ENCODE assay signal across 20 cellular contexts in the genomic region with DNA sequence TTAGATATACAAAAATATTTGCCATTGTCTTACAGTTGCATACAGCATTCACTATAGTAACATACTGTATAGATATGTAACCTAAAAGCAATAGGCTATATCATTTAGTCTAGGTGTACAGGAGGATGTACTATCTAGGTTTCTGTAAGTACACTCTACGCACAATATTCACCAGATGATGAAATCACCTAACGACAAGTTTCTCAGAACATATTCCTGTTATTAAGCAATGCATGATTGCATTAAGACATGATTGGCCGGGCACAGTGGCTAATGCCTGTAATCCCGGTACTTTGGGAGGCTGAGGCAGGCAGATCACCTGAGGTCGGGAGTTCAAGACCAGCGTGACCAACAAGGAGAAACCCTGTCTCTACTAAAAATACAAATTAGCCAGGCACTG.
"Had no signal": no experiment of that assay in that cellular context is flagged by ENCODE, and none has a peak within 500 bp of the region (broad histone marks: within the 10 kb centered on the region; RNA-seq: fewer than 3 reads in every experiment).

No MANE protein-coding gene starts in this region.

- H3K4me3 ChIP-seq: esophagus muscularis mucosa, gastroesophageal sphincter, lung, neural progenitor cell, pancreas, smooth muscle cell had no signal

- H3K36me3 ChIP-seq: esophagus muscularis mucosa, gastroesophageal sphincter, neural progenitor cell, pancreas had no signal

- H2AFZ ChIP-seq: neural progenitor cell had no signal

- ATAC-seq: gastroesophageal sphincter; left ventricle myocardium superior; natural killer cell treated with Interleukin-12 subunit alpha and Interleukin-12 subunit beta and Interleukin-15 and Interleukin-18, amount 100 ng/mL, for 72 hours; pancreas; right cardiac atrium had no signal

- DNase-seq: effector memory CD4-positive, alpha-beta T cell; glutamatergic neuron; left ventricle myocardium superior; mesenchymal stem cell; midbrain; nucleus accumbens; pancreas; right cardiac atrium; stimulated activated CD4-positive, alpha-beta T cell treated with anti-CD3 and anti-CD28 coated beads, Interleukin-2, amount 100 ng/mL, for 48 hours; stimulated activated naive CD4-positive, alpha-beta T cell treated with Interleukin-2 at 50 U/mL for 16 hours; trophoblast cell had no signal

- H3K27ac ChIP-seq: epithelial cell of prostate, esophagus muscularis mucosa, gastroesophageal sphincter, neural progenitor cell, pancreas had no signal

- H3K4me2 ChIP-seq: neural progenitor cell, smooth muscle cell had no signal

- H3K27me3 ChIP-seq: esophagus muscularis mucosa, gastroesophageal sphincter, neural progenitor cell, pancreas had no signal

- H3K4me1 ChIP-seq: esophagus muscularis mucosa, gastroesophageal sphincter, pancreas had no signal

- H3K9ac ChIP-seq: neural progenitor cell had no signal

- H3K9me3 ChIP-seq: esophagus muscularis mucosa, gastroesophageal sphincter, pancreas had no signal

- FAIRE-seq: endometrium, keratinocyte, pancreas had no signal
